In genomic region chr20:25055711-25056492, GRCh38 we compare ENCODE assay signal across 9 cellular contexts. TPM values are rescaled to one million over a fixed set of nuclear protein-coding genes. Genes with fewer than 3 reads are reported as not detected.
DNase-seq lines count a peak whose midpoint lies in the region; ATAC-seq, FAIRE-seq and TF ChIP-seq lines count a peak whose summit lies in the region.
"Had no signal": no experiment of that assay in that cellular context is flagged by ENCODE, and none has a peak within 500 bp of the region (broad histone marks: within the 10 kb centered on the region; RNA-seq: fewer than 3 reads in every experiment).

No MANE protein-coding gene starts in this region.

- no peaks in the 10 kb centered on the region for H3K27me3 ChIP-seq in heart left ventricle
- peaks cover 22% of the 10 kb centered on the region for H3K27me3 ChIP-seq in astrocyte (ENCODE audit: insufficient read depth, low read length)
- H3K27me3 ChIP-seq in mucosa of stomach (ENCODE audit: control insufficient read depth, insufficient read depth, low read length) = no peaks in the 10 kb centered on the region
- H3K27me3 ChIP-seq in upper lobe of left lung = no peaks in the 10 kb centered on the region
- peaks cover 2% of the 10 kb centered on the region; the same call in 1 of the 2 replicates for H3K27me3 ChIP-seq in Karpas-422 (ENCODE audit: low read length)

- H3K4me1 Mint-ChIP-seq in astrocyte (ENCODE audit: low read depth, unreplicated experiment) = no peaks in the 10 kb centered on the region

- H4K20me1 ChIP-seq in astrocyte (ENCODE audit: insufficient read depth, low read length) (peaks cover 23% of the 10 kb centered on the region), Karpas-422 (ENCODE audit: insufficient read depth, low read depth, low read length) (no peaks in the 10 kb centered on the region; the same call in 1 of the 2 replicates)

- no peak overlapping the region for H3K4me3 Mint-ChIP-seq in astrocyte (ENCODE audit: unreplicated experiment)

- peak in 3 of 5 donors; percentile 11 to 44 (median 20) for DNase-seq in heart left ventricle
- no peak for DNase-seq in left cardiac atrium
- peak; percentile 22 for DNase-seq in astrocyte (ENCODE audit: low read depth)
- DNase-seq in upper lobe of left lung = peak in 1 of 2 donors; percentile 61
- no peak for DNase-seq in Karpas-422
- DNase-seq in islet precursor cell = no peak

- H3K9me2 ChIP-seq in Karpas-422 (replicated peaks; ENCODE audit: insufficient read depth, low read length) = no peaks in the 10 kb centered on the region

- 46 to 51% (median 48%) methylated on average over 8 of the region's 8 CpGs for WGBS in heart left ventricle, 4 donors
- 68 to 76% methylated on average over 8 of the region's 8 CpGs for WGBS in upper lobe of left lung, 2 donors

- H3K79me2 ChIP-seq in astrocyte (ENCODE audit: insufficient read depth, low read length) (no peaks in the 10 kb centered on the region), Karpas-422 (ENCODE audit: low read length) (no peaks in the 10 kb centered on the region)

- H3K4me3 ChIP-seq in heart left ventricle (peak overlapping the region in 10 of 12 donors; percentile 78 to 96 (median 90)), astrocyte (ENCODE audit: insufficient read depth, low read depth, low read length) (no peak overlapping the region), mucosa of stomach (ENCODE audit: low read length) (peak overlapping the region; percentile 75), upper lobe of left lung (peak overlapping the region in 3 of 4 donors; percentile 72 to 90 (median 85)), Karpas-422 (ENCODE audit: low read length) (no peak overlapping the region)

- no peak for TF ChIP-seq CTCF in heart left ventricle (IDR thresholded peaks at IDR 0.05)
- TF ChIP-seq CTCF in astrocyte (IDR thresholded peaks at IDR 0.05; ENCODE audit: insufficient read depth, low read depth, low read length) = no peak
- no peak for TF ChIP-seq CTCF in upper lobe of left lung (IDR thresholded peaks at IDR 0.05)

- peaks cover 36 to 77% (median 65%) of the 10 kb centered on the region in 12 donors for H3K4me1 ChIP-seq in heart left ventricle
- H3K4me1 ChIP-seq in astrocyte (ENCODE audit: insufficient read depth, low read length) = peaks cover 13% of the 10 kb centered on the region
- peaks cover 76% of the 10 kb centered on the region for H3K4me1 ChIP-seq in mucosa of stomach (ENCODE audit: control insufficient read depth, insufficient read depth, low read length)
- H3K4me1 ChIP-seq in upper lobe of left lung = peaks cover 56 to 74% (median 67%) of the 10 kb centered on the region in 4 donors
- peaks cover 42% of the 10 kb centered on the region for H3K4me1 ChIP-seq in Karpas-422 (ENCODE audit: low read length)

- peaks cover 1% of the 10 kb centered on the region for H3K9me3 Mint-ChIP-seq in astrocyte (ENCODE audit: unreplicated experiment)

- ATAC-seq in heart left ventricle (no peak), left cardiac atrium (no peak), upper lobe of left lung (ENCODE audit: low FRiP score in 2 of 2) (no peak), HG02642 (IDR thresholded peaks at IDR 0.05; ENCODE audit: poor library complexity, unreplicated experiment) (no peak)

- H3K27ac ChIP-seq in heart left ventricle (peak overlapping the region; percentile 91 to 100 (median 97)), astrocyte (ENCODE audit: low read depth, low read length) (no peak overlapping the region), upper lobe of left lung (peak overlapping the region; percentile 91 to 98 (median 96)), Karpas-422 (ENCODE audit: low read length) (no peak overlapping the region)

- H2AFZ ChIP-seq in astrocyte (ENCODE audit: low read depth, low read length) = no peak overlapping the region
- H2AFZ ChIP-seq in Karpas-422 (ENCODE audit: low read length) = no peak overlapping the region

- H3K27ac Mint-ChIP-seq in astrocyte (ENCODE audit: unreplicated experiment) = no peak overlapping the region

- H3K9me3 ChIP-seq in heart left ventricle (no peaks in the 10 kb centered on the region), astrocyte (ENCODE audit: insufficient read depth, low read depth, low read length) (no peaks in the 10 kb centered on the region), mucosa of stomach (ENCODE audit: control insufficient read depth, low read length) (no peaks in the 10 kb centered on the region), upper lobe of left lung (no peaks in the 10 kb centered on the region), Karpas-422 (ENCODE audit: low read length) (no peaks in the 10 kb centered on the region)

- FAIRE-seq in astrocyte (lab: Jason Lieb, UNC) = no peak
- FAIRE-seq: D721Med had no signal

- TF ChIP-seq EP300 in upper lobe of left lung (IDR thresholded peaks at IDR 0.05) = peak in 1 of 4 donors; percentile 20

- H3K36me3 ChIP-seq in heart left ventricle (peaks cover 0 to 3% (median 0%) of the 10 kb centered on the region in 9 donors), astrocyte (ENCODE audit: insufficient read depth, low read length) (no peaks in the 10 kb centered on the region), mucosa of stomach (ENCODE audit: control insufficient read depth, insufficient read depth, low read length) (no peaks in the 10 kb centered on the region), upper lobe of left lung (peaks cover 0 to 3% (median 0%) of the 10 kb centered on the region in 4 donors), Karpas-422 (ENCODE audit: insufficient read depth, low read length) (no peaks in the 10 kb centered on the region)

- peaks cover 69% of the 10 kb centered on the region for H3K27me3 Mint-ChIP-seq in astrocyte (ENCODE audit: low read depth, unreplicated experiment)

- intact Hi-C loops in heart left ventricle (cut with DNase I) (loop anchor here in 4 of 10 donors (2.0 to 5.0 kb wide), 4 partner anchors 13 to 61 kb away; no protein-coding TSS in a partner anchor), left cardiac atrium (cut with DNase I) (no loop called here)

- H3K9ac ChIP-seq in astrocyte (ENCODE audit: low read length) = no peak overlapping the region
- H3K9ac ChIP-seq in mucosa of stomach (ENCODE audit: low read length) = peak overlapping the region; percentile 85
- H3K9ac ChIP-seq in Karpas-422 (ENCODE audit: low read length) = no peak overlapping the region

- TF ChIP-seq POLR2A in heart left ventricle (IDR thresholded peaks at IDR 0.05) = no peak
- TF ChIP-seq POLR2A in upper lobe of left lung (IDR thresholded peaks at IDR 0.05) = no peak

- H3K4me2 ChIP-seq in astrocyte (ENCODE audit: low read length) (peak overlapping the region; percentile 97), Karpas-422 (ENCODE audit: low read depth, low read length, poor library complexity, severe bottlenecking) (no peak overlapping the region)

- H3K36me3 Mint-ChIP-seq in astrocyte (ENCODE audit: low read depth, unreplicated experiment) = no peaks in the 10 kb centered on the region

RNA-seq across cellular contexts. Expression of gene ACSS1, which starts 2.0 kb away (rescaled TPM):
- total RNA-seq in heart left ventricle = 100 to 1,000 TPM in 5 of 9 donors, 10 to 100 TPM in 4; 57.5 to 177 (median 104) TPM
- 10 to 100 TPM; 43.5 to 78.9 TPM for polyA plus RNA-seq in heart left ventricle
- total RNA-seq in left cardiac atrium = 10 to 100 TPM; 27.9 to 55.0 TPM
- total RNA-seq in astrocyte = 0.24 and 0.27 TPM in 2 replicates
- 100 to 1,000 TPM in 1 of 6 donors, 10 to 100 TPM in 5; 39.7 to 122 (median 58.1) TPM for total RNA-seq in upper lobe of left lung
- 2.3 and 8.5 TPM in 2 replicates for total RNA-seq in Karpas-422 (2014; rRNA removed; shearing (Covaris generic); ENCODE audit: low replicate concordance)

RNA-seq across cellular contexts. Expression of gene VSX1, which starts 26.0 kb away (rescaled TPM):
- under 1 TPM in 5 of 9 donors, not detected in 4; 0.22 to 0.96 (median 0.51) TPM for total RNA-seq in heart left ventricle
- polyA plus RNA-seq in heart left ventricle = under 1 TPM in 1 of 2 donors, not detected in 1; 0.19 TPM
- under 1 TPM in 1 of 2 donors, not detected in 1; 0.38 TPM for total RNA-seq in left cardiac atrium
- not detected in 2 replicates for total RNA-seq in astrocyte
- total RNA-seq in upper lobe of left lung = not detected
- not detected in 2 replicates for total RNA-seq in Karpas-422 (2014; rRNA removed; shearing (Covaris generic); ENCODE audit: low replicate concordance)

Comparison
In these comparisons a context has a peak if more than half of its experiments do, and no peak if none do; other contexts are left out.
1. DNase-seq: peak in heart left ventricle (3 of 5) and astrocyte (single experiment); none in left cardiac atrium (single experiment), Karpas-422 (single experiment) and islet precursor cell (single experiment).
2. H3K27ac ChIP-seq: peak in heart left ventricle (12 of 12) and upper lobe of left lung (4 of 4); none in astrocyte (single experiment) and Karpas-422 (single experiment).
3. H3K4me3 ChIP-seq: peak in heart left ventricle (10 of 12), mucosa of stomach (single experiment) and upper lobe of left lung (3 of 4); none in astrocyte (single experiment) and Karpas-422 (single experiment).